15 cellular contexts compared by ENCODE assay signal in genomic region chrX:48523682-48524081, GRCh38. TPM values are rescaled to one million over a fixed set of nuclear protein-coding genes. Genes with fewer than 3 reads are reported as not detected.
DNase-seq lines count a peak whose midpoint lies in the region; ATAC-seq and TF ChIP-seq lines count a peak whose summit lies in the region.
"Had no signal": no experiment of that assay in that cellular context is flagged by ENCODE, and none has a peak within 500 bp of the region (broad histone marks: within the 10 kb centered on the region; RNA-seq: fewer than 3 reads in every experiment).

No MANE protein-coding gene starts in this region.

- H3K4me2 ChIP-seq in Loucy (ENCODE audit: low read depth, low read length, poor library complexity, severe bottlenecking), result peak overlapping the region; percentile 88

- CTCF ChIA-PET in activated CD4-positive, alpha-beta T cell treated with anti-CD3 and anti-CD28 coated beads, Interleukin-2, amount 10 ng/mL, durations not matched to agents 7 days and 5 days (lab: Charles Lee), result no interaction called here

- peak overlapping the region; percentile 93 for H3K9ac ChIP-seq in Loucy (ENCODE audit: low read depth, low read length, poor library complexity, severe bottlenecking)

- H3K36me3 ChIP-seq in Loucy (ENCODE audit: insufficient read depth, low read length) (peaks cover 22% of the 10 kb centered on the region; the same call in 1 of the 2 replicates), testis (ENCODE audit: low read depth, missing control alignments) (no peaks in the 10 kb centered on the region)

- H3K9me3 Mint-ChIP-seq in activated CD4-positive, alpha-beta T cell treated with anti-CD3 and anti-CD28 coated beads, Interleukin-2, amount 10 ng/mL, durations not matched to agents 7 days and 5 days, result no peaks in the 10 kb centered on the region
- no peaks in the 10 kb centered on the region for H3K9me3 Mint-ChIP-seq in activated naive CD8-positive, alpha-beta T cell treated with anti-CD3 and anti-CD28 coated beads, Interleukin-2, amount 50 U/mL, for 24 hours
- peaks cover 3% of the 10 kb centered on the region for H3K9me3 Mint-ChIP-seq in neural crest cell

- H3F3A ChIP-seq in Loucy (ENCODE audit: low read depth), result peaks cover 4% of the 10 kb centered on the region; the same call in 1 of the 2 replicates

- TF ChIP-seq POLR2A in testis (IDR thresholded peaks at IDR 0.05), result no peak

- no peaks in the 10 kb centered on the region for H3K9me3 ChIP-seq in Loucy (ENCODE audit: insufficient read depth, low read depth, low read length)
- no peaks in the 10 kb centered on the region for H3K9me3 ChIP-seq in testis
- H3K9me3 ChIP-seq: psoas muscle, vagina had no signal

- DNase-seq in activated CD4-positive, alpha-beta T cell treated with anti-CD3 and anti-CD28 coated beads, Interleukin-2, amount 10 ng/mL, durations not matched to agents 7 days and 5 days, result no peak
- no peak for DNase-seq in activated CD4-positive, alpha-beta T cell treated with anti-CD3 and anti-CD28 coated beads for 1 hour
- DNase-seq in activated naive CD8-positive, alpha-beta T cell treated with anti-CD3 and anti-CD28 coated beads, Interleukin-2, amount 50 U/mL, for 24 hours, result no peak
- DNase-seq in neural crest cell (ENCODE audit: low read depth, low spot score) (no peak), testis (no peak)
- DNase-seq: anterior cingulate cortex; DMS153; NCI-H1092 treated with DMSO at 0.1 percent for 48 hours; NCI-H345; psoas muscle; stimulated activated CD4-positive, alpha-beta T cell treated with anti-CD3 and anti-CD28 coated beads, Interleukin-1b, Interleukin-23, amount 100 ng/mL, for 48 hours had no signal

- peak overlapping the region; percentile 88 for H3K4me3 Mint-ChIP-seq in activated CD4-positive, alpha-beta T cell treated with anti-CD3 and anti-CD28 coated beads, Interleukin-2, amount 10 ng/mL, durations not matched to agents 7 days and 5 days
- H3K4me3 Mint-ChIP-seq in activated naive CD8-positive, alpha-beta T cell treated with anti-CD3 and anti-CD28 coated beads, Interleukin-2, amount 50 U/mL, for 24 hours, result peak overlapping the region; percentile 63
- peak overlapping the region; percentile 82 for H3K4me3 Mint-ChIP-seq in neural crest cell

- H3K79me2 ChIP-seq in Loucy (ENCODE audit: insufficient read depth, low read length), result peaks cover 46% of the 10 kb centered on the region

- ATAC-seq in activated naive CD8-positive, alpha-beta T cell treated with anti-CD3 and anti-CD28 coated beads, Interleukin-2, amount 50 U/mL, for 24 hours, result no peak
- ATAC-seq in HG02763 (IDR thresholded peaks at IDR 0.05; ENCODE audit: unreplicated experiment), result no peak
- no peak for ATAC-seq in HG03442 (IDR thresholded peaks at IDR 0.05; ENCODE audit: unreplicated experiment)
- ATAC-seq: psoas muscle had no signal

- peaks cover 9% of the 10 kb centered on the region for H4K20me1 ChIP-seq in Loucy (ENCODE audit: insufficient read depth, low read length, poor library complexity, severe bottlenecking)

- WGBS in testis, 2 donors, result 84 to 93% methylated on average over 5 to 10 of the region's 12 CpGs

- intact Hi-C loops in testis (cut with DNase I; ENCODE audit: low total_unique reads), result no loop called here

- no peaks in the 10 kb centered on the region for H3K9me2 ChIP-seq in Loucy (replicated peaks; ENCODE audit: low read depth, low read length)

- peaks cover 29% of the 10 kb centered on the region for H3K4me1 ChIP-seq in Loucy (ENCODE audit: insufficient read depth, low read length, poor library complexity, severe bottlenecking)
- H3K4me1 ChIP-seq in testis, result peaks cover 3% of the 10 kb centered on the region
- H3K4me1 ChIP-seq: psoas muscle had no signal

- POLR2A ChIA-PET in activated CD4-positive, alpha-beta T cell treated with anti-CD3 and anti-CD28 coated beads, Interleukin-2, amount 10 ng/mL, durations not matched to agents 7 days and 5 days (lab: Charles Lee), result no interaction called here

- H2AFZ ChIP-seq in Loucy (ENCODE audit: low read length), result no peak overlapping the region

- H3K4me3 ChIP-seq in Loucy (ENCODE audit: low read length, poor library complexity, severe bottlenecking) (peak overlapping the region; percentile 89), testis (no peak overlapping the region)
- H3K4me3 ChIP-seq: psoas muscle, vagina had no signal

- H3K4me1 Mint-ChIP-seq in activated CD4-positive, alpha-beta T cell treated with anti-CD3 and anti-CD28 coated beads, Interleukin-2, amount 10 ng/mL, durations not matched to agents 7 days and 5 days, result peaks cover 38% of the 10 kb centered on the region
- peaks cover 37% of the 10 kb centered on the region for H3K4me1 Mint-ChIP-seq in activated naive CD8-positive, alpha-beta T cell treated with anti-CD3 and anti-CD28 coated beads, Interleukin-2, amount 50 U/mL, for 24 hours
- peaks cover 21% of the 10 kb centered on the region for H3K4me1 Mint-ChIP-seq in neural crest cell

- H3K27me3 ChIP-seq in Loucy (ENCODE audit: insufficient read depth, low read length, poor library complexity, severe bottlenecking) (no peaks in the 10 kb centered on the region), testis (no peaks in the 10 kb centered on the region)
- H3K27me3 ChIP-seq: vagina had no signal

- no peak for TF ChIP-seq CTCF in Loucy (conservative IDR thresholded peaks at IDR 0.05; ENCODE audit: low read length)
- TF ChIP-seq CTCF in neural crest cell (conservative IDR thresholded peaks at IDR 0.05), result no peak
- TF ChIP-seq CTCF in testis (IDR thresholded peaks at IDR 0.05), result no peak

- H3K27me3 Mint-ChIP-seq in activated CD4-positive, alpha-beta T cell treated with anti-CD3 and anti-CD28 coated beads, Interleukin-2, amount 10 ng/mL, durations not matched to agents 7 days and 5 days, result no peaks in the 10 kb centered on the region
- no peaks in the 10 kb centered on the region for H3K27me3 Mint-ChIP-seq in activated naive CD8-positive, alpha-beta T cell treated with anti-CD3 and anti-CD28 coated beads, Interleukin-2, amount 50 U/mL, for 24 hours
- no peaks in the 10 kb centered on the region for H3K27me3 Mint-ChIP-seq in neural crest cell (ENCODE audit: low read depth)

- peaks cover 36% of the 10 kb centered on the region for H3K36me3 Mint-ChIP-seq in activated CD4-positive, alpha-beta T cell treated with anti-CD3 and anti-CD28 coated beads, Interleukin-2, amount 10 ng/mL, durations not matched to agents 7 days and 5 days (ENCODE audit: low read depth)
- H3K36me3 Mint-ChIP-seq in activated naive CD8-positive, alpha-beta T cell treated with anti-CD3 and anti-CD28 coated beads, Interleukin-2, amount 50 U/mL, for 24 hours (ENCODE audit: low read depth), result peaks cover 26% of the 10 kb centered on the region
- peaks cover 22% of the 10 kb centered on the region for H3K36me3 Mint-ChIP-seq in neural crest cell (ENCODE audit: low read depth)

- peak overlapping the region; percentile 75 for H3K27ac Mint-ChIP-seq in activated CD4-positive, alpha-beta T cell treated with anti-CD3 and anti-CD28 coated beads, Interleukin-2, amount 10 ng/mL, durations not matched to agents 7 days and 5 days
- no peak overlapping the region for H3K27ac Mint-ChIP-seq in activated naive CD8-positive, alpha-beta T cell treated with anti-CD3 and anti-CD28 coated beads, Interleukin-2, amount 50 U/mL, for 24 hours
- no peak overlapping the region for H3K27ac Mint-ChIP-seq in neural crest cell (ENCODE audit: unreplicated experiment)

- H3K27ac ChIP-seq in testis, result no peak overlapping the region
- H3K27ac ChIP-seq: psoas muscle, vagina had no signal

RNA-seq across cellular contexts. Expression of gene EBP, which starts 2.1 kb away (rescaled TPM):
- 100 to 1,000 TPM; 246 to 251 TPM for total RNA-seq in activated CD4-positive, alpha-beta T cell treated with anti-CD3 and anti-CD28 coated beads, Interleukin-2, amount 10 ng/mL, durations not matched to agents 7 days and 5 days
- 155 and 168 TPM in 2 replicates for total RNA-seq in neural crest cell
- total RNA-seq in testis, result 10 to 100 TPM; 30.4 to 61.0 TPM
- 48.8 TPM for polyA plus RNA-seq in testis (ENCODE audit: insufficient read depth, low read depth, low replicate concordance)

RNA-seq across cellular contexts. Expression of gene PORCN, which starts 14.9 kb away (rescaled TPM):
- total RNA-seq in activated CD4-positive, alpha-beta T cell treated with anti-CD3 and anti-CD28 coated beads, Interleukin-2, amount 10 ng/mL, durations not matched to agents 7 days and 5 days, result 10 to 100 TPM; 12.5 to 13.3 TPM
- total RNA-seq in neural crest cell, result 13.0 and 14.2 TPM in 2 replicates
- 100 to 1,000 TPM in 1 of 2 donors, 10 to 100 TPM in 1; 58.7 to 110 TPM for total RNA-seq in testis
- 25.0 TPM for polyA plus RNA-seq in testis (ENCODE audit: insufficient read depth, low read depth, low replicate concordance)

RNA-seq across cellular contexts. Expression of gene TBC1D25, which starts 15.8 kb away (rescaled TPM):
- 10 to 100 TPM; 19.5 to 20.4 TPM for total RNA-seq in activated CD4-positive, alpha-beta T cell treated with anti-CD3 and anti-CD28 coated beads, Interleukin-2, amount 10 ng/mL, durations not matched to agents 7 days and 5 days
- 9.1 and 12.0 TPM in 2 replicates for total RNA-seq in neural crest cell
- 10 to 100 TPM; 27.3 to 36.1 TPM for total RNA-seq in testis
- polyA plus RNA-seq in testis (ENCODE audit: insufficient read depth, low read depth, low replicate concordance), result 19.3 TPM

RNA-seq across cellular contexts. Expression of gene FTSJ1, which starts 47.7 kb away (rescaled TPM):
- total RNA-seq in activated CD4-positive, alpha-beta T cell treated with anti-CD3 and anti-CD28 coated beads, Interleukin-2, amount 10 ng/mL, durations not matched to agents 7 days and 5 days, result 10 to 100 TPM; 59.5 to 60.2 TPM
- total RNA-seq in neural crest cell, result 42.2 and 45.8 TPM in 2 replicates
- 10 to 100 TPM; 46.4 to 50.9 TPM for total RNA-seq in testis
- polyA plus RNA-seq in testis (ENCODE audit: insufficient read depth, low read depth, low replicate concordance), result 38.0 TPM

RNA-seq across cellular contexts. Expression of gene RBM3, which starts 50.6 kb away (rescaled TPM):
- 100 to 1,000 TPM; 270 to 289 TPM for total RNA-seq in activated CD4-positive, alpha-beta T cell treated with anti-CD3 and anti-CD28 coated beads, Interleukin-2, amount 10 ng/mL, durations not matched to agents 7 days and 5 days
- total RNA-seq in neural crest cell, result 248 and 261 TPM in 2 replicates
- total RNA-seq in testis, result 100 to 1,000 TPM; 121 to 167 TPM
- polyA plus RNA-seq in testis (ENCODE audit: insufficient read depth, low read depth, low replicate concordance), result 214 TPM
